19 cellular contexts compared by ENCODE assay signal in genomic region chr12:123715151-123715676, GRCh38. TPM values are rescaled to one million over a fixed set of nuclear protein-coding genes. Genes with fewer than 3 reads are reported as not detected.
DNase-seq lines count a peak whose midpoint lies in the region; ATAC-seq, FAIRE-seq and TF ChIP-seq lines count a peak whose summit lies in the region.
"Had no signal": no experiment of that assay in that cellular context is flagged by ENCODE, and none has a peak within 500 bp of the region (broad histone marks: within the 10 kb centered on the region; RNA-seq: fewer than 3 reads in every experiment).

No MANE protein-coding gene starts in this region.

- FAIRE-seq in K562 (lab: Jason Lieb, UNC): no peak

- H3K9me3 ChIP-seq in PC-3 (ENCODE audit: low read length) (no peaks in the 10 kb centered on the region), K562 (replicated peaks; ENCODE audit: control insufficient read depth, insufficient read depth, low read depth, low read length) (no peaks in the 10 kb centered on the region)
- H3K9me3 ChIP-seq: breast epithelium, right atrium auricular region, suprapubic skin had no signal

- ATAC-seq in activated T-cell treated with anti-CD3 and anti-CD28 coated beads, Interleukin-2, amount 50 U/mL, for 72 hours (replicated peaks in 1 of 2): peak; percentile 39 to 47
- ATAC-seq in PC-3 (no peak), K562 (no peak), HG03378 (IDR thresholded peaks at IDR 0.05; ENCODE audit: unreplicated experiment) (no peak)

- H3K4me2 ChIP-seq in PC-3 (ENCODE audit: low read length) (0 out of 2 replicates have a peak overlapping the region, but pooled peaks have one; percentile 3), K562 (ENCODE audit: insufficient read depth, low read length) (peak overlapping the region; percentile 34; the same call in 1 of the 2 replicates)

- BruUV-seq in PC-3 (replicated peaks; lab: Mats Ljungman, UMichigan) (no TSS peak), K562 (replicated peaks; lab: Mats Ljungman, UMichigan) (no TSS peak)

- peak overlapping the region; percentile 99 for H3K27ac Mint-ChIP-seq in activated T-cell treated with anti-CD3 and anti-CD28 coated beads, Interleukin-2, amount 50 U/mL, for 72 hours
- peak overlapping the region; percentile 94 for H3K27ac Mint-ChIP-seq in stimulated activated naive CD8-positive, alpha-beta T cell treated with anti-CD3 and anti-CD28 coated beads, Interleukin-15, Interleukin-2, amounts not matched to agents 100 ng/mL and 50 ng/mL, for 24 hours

- WGBS in K562 (ENCODE audit: insufficient coverage, low coverage, missing lambda C conversion rate): 5% methylated on average over 2 of the region's 2 CpGs

- no peak for TF ChIP-seq EP300 in K562 (IDR thresholded peaks at IDR 0.05; ENCODE audit: low read length)

- H3K27me3 Mint-ChIP-seq in activated T-cell treated with anti-CD3 and anti-CD28 coated beads, Interleukin-2, amount 50 U/mL, for 72 hours (ENCODE audit: low read depth): no peaks in the 10 kb centered on the region
- H3K27me3 Mint-ChIP-seq in stimulated activated naive CD8-positive, alpha-beta T cell treated with anti-CD3 and anti-CD28 coated beads, Interleukin-15, Interleukin-2, amounts not matched to agents 100 ng/mL and 50 ng/mL, for 24 hours: no peaks in the 10 kb centered on the region

- intact Hi-C loops in PC-3 (cut with micrococcal nuclease) (no loop called here), K562 (cut with micrococcal nuclease) (loop anchor here (10.0 kb wide), 1 partner anchor 330 kb away; the partner anchor contains the start of gene KMT5A)

- in situ Hi-C loops in K562 (cut with MboI): no loop called here

- H3K4me1 ChIP-seq in PC-3 (ENCODE audit: insufficient read depth, low read length) (peaks cover 18% of the 10 kb centered on the region), K562 (replicated peaks in 1 of 2; ENCODE audit: control insufficient read depth in 2 of 2, insufficient read depth in 2 of 2, low read length in 2 of 2) (peaks cover 43 to 47% of the 10 kb centered on the region in 2 experiments)

- H3K36me3 ChIP-seq in PC-3 (ENCODE audit: low read depth, low read length): no peaks in the 10 kb centered on the region
- H3K36me3 ChIP-seq in K562 (ENCODE audit: control insufficient read depth, insufficient read depth, low read length): peaks cover 22% of the 10 kb centered on the region
- H3K36me3 ChIP-seq: breast epithelium had no signal

- H3K36me3 Mint-ChIP-seq in activated T-cell treated with anti-CD3 and anti-CD28 coated beads, Interleukin-2, amount 50 U/mL, for 72 hours (ENCODE audit: insufficient read depth in 2 of 2): peaks cover 2 to 15% of the 10 kb centered on the region in 2 donors
- peaks cover 32% of the 10 kb centered on the region for H3K36me3 Mint-ChIP-seq in stimulated activated naive CD8-positive, alpha-beta T cell treated with anti-CD3 and anti-CD28 coated beads, Interleukin-15, Interleukin-2, amounts not matched to agents 100 ng/mL and 50 ng/mL, for 24 hours (ENCODE audit: low read depth)

- H3K9ac ChIP-seq in PC-3 (ENCODE audit: low read length) (no peak overlapping the region), K562 (ENCODE audit: insufficient read depth in 1 of 2, low read depth in 2 of 2, low read length in 2 of 2) (peak overlapping the region in 1 of 2 experiments; percentile 39; a peak in 1 of 4 replicates)

- POLR2A ChIA-PET in PC-3 (lab: Charles Lee; ENCODE audit: unreplicated experiment) (no interaction called here), K562 (lab: Yijun Ruan, JAX) (no interaction called here)

- H3K9me2 ChIP-seq in PC-3 (replicated peaks; ENCODE audit: low read length): no peaks in the 10 kb centered on the region

- no peak for DNase-seq in activated T-cell treated with anti-CD3 and anti-CD28 coated beads, Interleukin-2, amount 50 U/mL, for 72 hours
- DNase-seq in activated T-cell treated with anti-CD3 and anti-CD28 coated beads, Interleukin-2, amount 50 U/mL, for 48 hours: no peak
- no peak for DNase-seq in PC-3
- DNase-seq in K562 (ENCODE audit: extremely low read depth in 1 of 4, low spot score in 3 of 4): no peak
- DNase-seq in COLO829 (ENCODE audit: low spot score): no peak
- no peak for DNase-seq in NCI-H524 (lab: John Stamatoyannopoulos, UW)
- DNase-seq: activated CD4-positive, alpha-beta T cell treated with anti-CD3 and anti-CD28 coated beads for 4 hours; effector CD4-positive, alpha-beta T cell; KBM-7; kidney glomerular epithelial cell; midbrain; NCI-H1048; NCI-H2171 treated with DMSO at 0.1 percent for 48 hours had no signal

- H3K9me3 Mint-ChIP-seq in activated T-cell treated with anti-CD3 and anti-CD28 coated beads, Interleukin-2, amount 50 U/mL, for 72 hours: no peaks in the 10 kb centered on the region
- no peaks in the 10 kb centered on the region for H3K9me3 Mint-ChIP-seq in stimulated activated naive CD8-positive, alpha-beta T cell treated with anti-CD3 and anti-CD28 coated beads, Interleukin-15, Interleukin-2, amounts not matched to agents 100 ng/mL and 50 ng/mL, for 24 hours

- H3K27me3 ChIP-seq in PC-3 (ENCODE audit: low read length) (no peaks in the 10 kb centered on the region), K562 (ENCODE audit: control insufficient read depth in 2 of 2, insufficient read depth in 2 of 2, low read length in 2 of 2) (no peaks in the 10 kb centered on the region)
- H3K27me3 ChIP-seq: breast epithelium, right atrium auricular region, suprapubic skin had no signal

- no peaks in the 10 kb centered on the region for H3F3A ChIP-seq in PC-3 (ENCODE audit: low read length, unreplicated experiment)

- CTCF ChIA-PET in PC-3 (lab: Charles Lee) (no interaction called here), K562 (lab: Yijun Ruan, JAX; ENCODE audit: low intra/inter-chr PET ratio) (no interaction called here)

- peaks cover 66% of the 10 kb centered on the region for H3K4me1 Mint-ChIP-seq in activated T-cell treated with anti-CD3 and anti-CD28 coated beads, Interleukin-2, amount 50 U/mL, for 72 hours (ENCODE audit: low read depth)
- peaks cover 82% of the 10 kb centered on the region for H3K4me1 Mint-ChIP-seq in stimulated activated naive CD8-positive, alpha-beta T cell treated with anti-CD3 and anti-CD28 coated beads, Interleukin-15, Interleukin-2, amounts not matched to agents 100 ng/mL and 50 ng/mL, for 24 hours (ENCODE audit: low read depth)

- H3K4me3 ChIP-seq in PC-3 (ENCODE audit: low read length): no peak overlapping the region
- no peak overlapping the region for H3K4me3 ChIP-seq in K562
- H3K4me3 ChIP-seq: breast epithelium, right atrium auricular region, suprapubic skin had no signal

- TF ChIP-seq POLR2A in K562 (conservative IDR thresholded peaks at IDR 0.05): no peak

- no peaks in the 10 kb centered on the region for H3K9me1 ChIP-seq in K562 (ENCODE audit: control insufficient read depth, insufficient read depth, low read length)

- H2AFZ ChIP-seq in PC-3 (ENCODE audit: low read length): no peak overlapping the region
- no peak overlapping the region for H2AFZ ChIP-seq in K562 (ENCODE audit: low read depth, low read length)

- H3K79me2 ChIP-seq in PC-3 (ENCODE audit: low read length): peaks cover 31% of the 10 kb centered on the region
- peaks cover 64% of the 10 kb centered on the region for H3K79me2 ChIP-seq in K562 (ENCODE audit: control insufficient read depth, insufficient read depth, low read length)

- H3K4me3 Mint-ChIP-seq in activated T-cell treated with anti-CD3 and anti-CD28 coated beads, Interleukin-2, amount 50 U/mL, for 72 hours: peak overlapping the region; percentile 91 to 98
- peak overlapping the region; percentile 97 for H3K4me3 Mint-ChIP-seq in stimulated activated naive CD8-positive, alpha-beta T cell treated with anti-CD3 and anti-CD28 coated beads, Interleukin-15, Interleukin-2, amounts not matched to agents 100 ng/mL and 50 ng/mL, for 24 hours

- H4K20me1 ChIP-seq in PC-3 (ENCODE audit: low read length) (no peaks in the 10 kb centered on the region), K562 (replicated peaks; ENCODE audit: control insufficient read depth, insufficient read depth, low read length) (peaks cover 4% of the 10 kb centered on the region; the same call in 1 of the 2 replicates)

- H3K27ac ChIP-seq in PC-3 (ENCODE audit: low read length) (no peak overlapping the region), K562 (ENCODE audit: extremely low read depth, low read depth, low read length) (peak overlapping the region; percentile 9; the same call in 2 of the 3 replicates)
- H3K27ac ChIP-seq: breast epithelium, HL-60, right atrium auricular region, suprapubic skin had no signal

- TF ChIP-seq CTCF in PC-3 (conservative IDR thresholded peaks at IDR 0.05; ENCODE audit: low read depth, low read length) (no peak), K562 (IDR thresholded peaks at IDR 0.05 in 2 of 3, conservative IDR thresholded peaks at IDR 0.05 in 1 of 3; ENCODE audit: insufficient read depth in 2 of 3, low read depth in 1 of 3, low read length in 3 of 3) (no peak)

- no peak for TF ChIP-seq RAD21 in K562 (CRISPR knock-in tag; conservative IDR thresholded peaks at IDR 0.05 in 1 of 2, IDR thresholded peaks at IDR 0.05 in 1 of 2)

RNA-seq across cellular contexts. Expression of gene ATP6V0A2, which starts 3.1 kb away (rescaled TPM):
- total RNA-seq in activated T-cell treated with anti-CD3 and anti-CD28 coated beads, Interleukin-2, amount 50 U/mL, for 72 hours: 100 to 1,000 TPM; 125 to 140 TPM
- 27.8 and 34.2 TPM in 2 replicates for total RNA-seq in PC-3 (2014; rRNA removed)
- 208 and 240 TPM in 2 replicates for total RNA-seq in K562 (2011; cell fraction: chromatin; rRNA removed; ENCODE audit: low replicate concordance)
- 116 and 135 TPM in 2 replicates for total RNA-seq in K562 (2011; cell fraction: nucleolus; rRNA removed)
- 161 and 192 TPM in 2 replicates for total RNA-seq in K562 (2011; cell fraction: nucleoplasm; rRNA removed)
- 29.0 and 32.3 TPM in 2 replicates for total RNA-seq in K562 (2014; rRNA removed)
- 42.7 and 45.5 TPM in 2 replicates for total RNA-seq in K562 (2014; rRNA removed; fragmentation: Illumina TruSeq; extraction: Trizol)
- 27.8 and 30.9 TPM in 2 replicates for total RNA-seq in K562 (2015; rRNA removed; fragmentation: Illumina TruSeq; extraction: Trizol)
- total RNA-seq in K562 (2021): 49.9 and 55.9 TPM in 2 replicates
- polyA plus RNA-seq in K562 (2011; rRNA removed): 85.5 and 97.9 TPM in 2 replicates
- 57.3 and 65.6 TPM in 2 replicates for polyA plus RNA-seq in K562 (2011; cell fraction: cytosol; rRNA removed)
- polyA plus RNA-seq in K562 (2011; cell fraction: nucleus; rRNA removed): 112 and 116 TPM in 2 replicates
- 22.0 and 23.5 TPM in 2 replicates for polyA plus RNA-seq in K562 (2012)
- 27.7 TPM in 2 replicates for polyA plus RNA-seq in K562 (2014; fragmentation: Illumina TruSeq; extraction: Trizol)
- 10 to 100 TPM in 1 of 2 experiments, 1 to 10 TPM in 1; 7.4 to 20.5 TPM for polyA plus RNA-seq in K562 (2014; fragmentation: Nextera tagmentation; extraction: Ambion mirVana)
- polyA plus RNA-seq in K562 (2014; rRNA removed): 23.1 and 29.4 TPM in 2 replicates
- polyA minus RNA-seq in K562 (2011; rRNA and poly(A)+ RNA removed): 121 and 128 TPM in 2 replicates
- polyA minus RNA-seq in K562 (2011; cell fraction: cytosol; rRNA and poly(A)+ RNA removed): 54.0 and 68.3 TPM in 2 replicates
- polyA minus RNA-seq in K562 (2011; cell fraction: nucleus; rRNA and poly(A)+ RNA removed): 64.2 and 86.7 TPM in 2 replicates

RNA-seq across cellular contexts. Expression of gene TCTN2, which starts 44.3 kb away (rescaled TPM):
- 1 to 10 TPM; 5.9 to 8.0 TPM for total RNA-seq in activated T-cell treated with anti-CD3 and anti-CD28 coated beads, Interleukin-2, amount 50 U/mL, for 72 hours
- 13.9 and 15.8 TPM in 2 replicates for total RNA-seq in PC-3 (2014; rRNA removed)
- 20.3 and 21.3 TPM in 2 replicates for total RNA-seq in K562 (2011; cell fraction: chromatin; rRNA removed; ENCODE audit: low replicate concordance)
- 14.5 and 16.3 TPM in 2 replicates for total RNA-seq in K562 (2011; cell fraction: nucleolus; rRNA removed)
- total RNA-seq in K562 (2011; cell fraction: nucleoplasm; rRNA removed): 18.6 and 26.0 TPM in 2 replicates
- total RNA-seq in K562 (2014; rRNA removed): 3.5 and 4.4 TPM in 2 replicates
- 3.6 and 3.8 TPM in 2 replicates for total RNA-seq in K562 (2014; rRNA removed; fragmentation: Illumina TruSeq; extraction: Trizol)
- 4.3 and 4.4 TPM in 2 replicates for total RNA-seq in K562 (2015; rRNA removed; fragmentation: Illumina TruSeq; extraction: Trizol)
- 4.6 and 5.5 TPM in 2 replicates for total RNA-seq in K562 (2021)
- 5.1 and 6.4 TPM in 2 replicates for polyA plus RNA-seq in K562 (2011; rRNA removed)
- 4.6 and 4.7 TPM in 2 replicates for polyA plus RNA-seq in K562 (2011; cell fraction: cytosol; rRNA removed)
- 7.5 and 8.1 TPM in 2 replicates for polyA plus RNA-seq in K562 (2011; cell fraction: nucleus; rRNA removed)
- 5.1 and 7.0 TPM in 2 replicates for polyA plus RNA-seq in K562 (2012)
- polyA plus RNA-seq in K562 (2014; fragmentation: Illumina TruSeq; extraction: Trizol): 4.8 and 5.1 TPM in 2 replicates
- 1 to 10 TPM in 1 of 2 experiments, under 1 TPM in 1; 0.58 to 1.2 TPM for polyA plus RNA-seq in K562 (2014; fragmentation: Nextera tagmentation; extraction: Ambion mirVana)
- polyA plus RNA-seq in K562 (2014; rRNA removed): 2.2 TPM in 2 replicates
- 9.6 TPM in 2 replicates for polyA minus RNA-seq in K562 (2011; rRNA and poly(A)+ RNA removed)
- polyA minus RNA-seq in K562 (2011; cell fraction: cytosol; rRNA and poly(A)+ RNA removed): 6.6 and 6.7 TPM in 2 replicates
- polyA minus RNA-seq in K562 (2011; cell fraction: nucleus; rRNA and poly(A)+ RNA removed): 5.4 and 5.8 TPM in 2 replicates

RNA-seq across cellular contexts. Expression of gene DNAH10, which starts 46.9 kb away (rescaled TPM):
- total RNA-seq in activated T-cell treated with anti-CD3 and anti-CD28 coated beads, Interleukin-2, amount 50 U/mL, for 72 hours: under 1 TPM; 0.44 to 0.46 TPM
- total RNA-seq in PC-3 (2014; rRNA removed): 0.15 and 0.17 TPM in 2 replicates
- 0.16 and 0.46 TPM in 2 replicates for total RNA-seq in K562 (2011; cell fraction: chromatin; rRNA removed; ENCODE audit: low replicate concordance)
- under 0.01 and 0.13 TPM in 2 replicates for total RNA-seq in K562 (2011; cell fraction: nucleolus; rRNA removed)
- total RNA-seq in K562 (2011; cell fraction: nucleoplasm; rRNA removed): 0.07 TPM in 1 of 2 replicates, not detected in the other
- 0.05 and 0.08 TPM in 2 replicates for total RNA-seq in K562 (2014; rRNA removed)
- 0.03 and 0.04 TPM in 2 replicates for total RNA-seq in K562 (2014; rRNA removed; fragmentation: Illumina TruSeq; extraction: Trizol)
- total RNA-seq in K562 (2015; rRNA removed; fragmentation: Illumina TruSeq; extraction: Trizol): 0.04 TPM in 2 replicates
- total RNA-seq in K562 (2021): 0.04 and 0.07 TPM in 2 replicates
- 0.01 and 0.06 TPM in 2 replicates for polyA plus RNA-seq in K562 (2011; rRNA removed)
- polyA plus RNA-seq in K562 (2011; cell fraction: cytosol; rRNA removed): under 0.01 TPM in 1 of 2 replicates, not detected in the other
- 0.15 and 0.26 TPM in 2 replicates for polyA plus RNA-seq in K562 (2011; cell fraction: nucleus; rRNA removed)
- polyA plus RNA-seq in K562 (2012): 0.07 and 0.54 TPM in 2 replicates
- 0.01 TPM in 2 replicates for polyA plus RNA-seq in K562 (2014; fragmentation: Illumina TruSeq; extraction: Trizol)
- polyA plus RNA-seq in K562 (2014; fragmentation: Nextera tagmentation; extraction: Ambion mirVana): under 1 TPM in 1 of 2 experiments, not detected in 1; 0.01 TPM
- 0.01 TPM in 1 of 2 replicates, not detected in the other for polyA plus RNA-seq in K562 (2014; rRNA removed)
- polyA minus RNA-seq in K562 (2011; rRNA and poly(A)+ RNA removed): 0.07 and 0.18 TPM in 2 replicates
- not detected in 2 replicates for polyA minus RNA-seq in K562 (2011; cell fraction: cytosol; rRNA and poly(A)+ RNA removed)
- polyA minus RNA-seq in K562 (2011; cell fraction: nucleus; rRNA and poly(A)+ RNA removed): 0.11 and 0.13 TPM in 2 replicates

Comparison
In these comparisons a context has a peak if more than half of its experiments do, and no peak if none do; other contexts are left out.
1. ATAC-seq: peak in activated T-cell treated with anti-CD3 and anti-CD28 coated beads, Interleukin-2, amount 50 U/mL, for 72 hours (2 of 2); none in PC-3 (single experiment), K562 (single experiment) and HG03378 (single experiment).